1 cellular context compared by ENCODE assay signal in the genomic region with DNA sequence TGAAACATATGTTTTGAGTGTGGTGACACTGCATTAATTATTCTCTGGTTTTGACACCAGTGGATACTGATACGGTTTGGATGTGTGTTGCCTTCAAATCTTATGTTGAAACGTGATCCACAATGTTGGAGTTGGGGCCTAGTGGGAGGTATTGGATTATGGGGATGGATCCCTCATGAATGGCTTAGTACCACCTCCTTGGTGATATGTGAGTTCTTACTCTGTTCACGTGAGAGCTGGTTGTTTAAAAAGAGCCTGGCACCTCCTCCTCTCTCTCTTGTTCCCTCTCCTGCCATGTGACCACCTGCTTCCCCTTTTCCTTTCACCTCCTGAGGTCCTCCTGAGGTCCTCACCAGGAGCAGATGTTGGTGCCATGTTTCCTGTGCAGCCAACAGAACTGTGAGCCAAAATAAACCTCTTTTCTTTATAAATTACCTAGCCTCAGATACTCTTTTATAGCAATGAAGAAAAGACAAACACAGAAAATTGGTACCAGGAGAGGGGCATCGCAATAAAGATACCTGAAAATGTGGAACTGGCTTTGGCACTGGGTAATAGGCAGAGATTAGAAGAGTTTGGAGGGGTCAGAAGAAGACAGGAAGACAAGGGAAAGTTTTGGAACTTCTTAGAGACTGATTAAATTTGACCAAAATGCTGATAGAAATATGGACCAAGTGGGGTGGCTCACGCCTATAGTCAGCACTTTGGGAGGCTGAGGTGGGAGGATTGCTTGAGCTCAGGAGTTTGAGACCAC.
TF ChIP-seq lines count a peak whose summit lies in the region.

No MANE protein-coding gene starts in this region.

TF ChIP-seq in K562, 482 proteins besides CTCF, POLR2A, EP300 and RAD21 (continued from another document):
- TF ChIP-seq SIN3A (IDR thresholded peaks at IDR 0.05; ENCODE audit: borderline replicate concordance in 2 of 2, control insufficient read depth in 1 of 2, low read depth in 2 of 2, low read length in 2 of 2) (no peak), ZNF696 (CRISPR knock-in tag; conservative IDR thresholded peaks at IDR 0.05) (no peak), ZNF707 (CRISPR knock-in tag; conservative IDR thresholded peaks at IDR 0.05) (0 out of 2 replicates have a peak, but pooled peaks have one; percentile 25), PHF21A (IDR thresholded peaks at IDR 0.05; ENCODE audit: borderline replicate concordance, low read depth) (no peak)
